ENCODE assay signal across 8 cellular contexts in genomic region chr16:50274771-50275415, GRCh38. TPM values are rescaled to one million over a fixed set of nuclear protein-coding genes. Genes with fewer than 3 reads are reported as not detected.
A peak's percentile ranks its signal among the peaks of the same experiment; 100 is the strongest.
DNase-seq lines count a peak whose midpoint lies in the region; ATAC-seq and TF ChIP-seq lines count a peak whose summit lies in the region.

No MANE protein-coding gene starts in this region.

- H3K27me3 Mint-ChIP-seq in effector memory CD8-positive, alpha-beta T cell = no peaks in the 10 kb centered on the region
- peaks cover 3% of the 10 kb centered on the region for H3K27me3 Mint-ChIP-seq in endothelial cell (ENCODE audit: unreplicated experiment)

- H3K4me1 Mint-ChIP-seq in effector memory CD8-positive, alpha-beta T cell (ENCODE audit: low read depth in 2 of 2) = peaks cover 87 to 89% of the 10 kb centered on the region in 2 donors
- peaks cover 93% of the 10 kb centered on the region for H3K4me1 Mint-ChIP-seq in stimulated activated effector memory CD8-positive, alpha-beta T cell treated with anti-CD3 and anti-CD28 coated beads, Interleukin-12 subunit alpha, Interleukin-12 subunit beta, amount 100 ng/mL, for 72 hours
- no peaks in the 10 kb centered on the region for H3K4me1 Mint-ChIP-seq in endothelial cell (ENCODE audit: unreplicated experiment)

- peak overlapping the region; percentile 94 for H3K9ac ChIP-seq in Karpas-422 (ENCODE audit: low read length)

- H3K27ac Mint-ChIP-seq in effector memory CD8-positive, alpha-beta T cell = peak overlapping the region; percentile 95 to 98
- H3K27ac Mint-ChIP-seq in stimulated activated effector memory CD8-positive, alpha-beta T cell treated with anti-CD3 and anti-CD28 coated beads, Interleukin-12 subunit alpha, Interleukin-12 subunit beta, amount 100 ng/mL, for 72 hours = peak overlapping the region; percentile 100
- H3K27ac Mint-ChIP-seq in endothelial cell (ENCODE audit: unreplicated experiment) = no peak overlapping the region

- peaks cover 48% of the 10 kb centered on the region for H3K79me2 ChIP-seq in Karpas-422 (ENCODE audit: low read length)

- peak overlapping the region; percentile 73 for H3K4me3 ChIP-seq in Karpas-422 (ENCODE audit: low read length)

- H3K27me3 ChIP-seq in Karpas-422 (ENCODE audit: low read length) = no peaks in the 10 kb centered on the region

- peaks cover 3% of the 10 kb centered on the region; the same call in 1 of the 2 replicates for H4K20me1 ChIP-seq in Karpas-422 (ENCODE audit: insufficient read depth, low read depth, low read length)

- peaks cover 9% of the 10 kb centered on the region; the same call in 1 of the 2 replicates for H3K36me3 ChIP-seq in Karpas-422 (ENCODE audit: insufficient read depth, low read length)

- H3K4me3 Mint-ChIP-seq in effector memory CD8-positive, alpha-beta T cell = peak overlapping the region; percentile 90 to 96
- peak overlapping the region; percentile 97 for H3K4me3 Mint-ChIP-seq in stimulated activated effector memory CD8-positive, alpha-beta T cell treated with anti-CD3 and anti-CD28 coated beads, Interleukin-12 subunit alpha, Interleukin-12 subunit beta, amount 100 ng/mL, for 72 hours
- H3K4me3 Mint-ChIP-seq in endothelial cell (ENCODE audit: unreplicated experiment) = no peak overlapping the region

- H3K9me2 ChIP-seq in Karpas-422 (replicated peaks; ENCODE audit: insufficient read depth, low read length) = no peaks in the 10 kb centered on the region

- H2AFZ ChIP-seq in Karpas-422 (ENCODE audit: low read length) = no peak overlapping the region

- H3K27ac ChIP-seq in Karpas-422 (ENCODE audit: low read length) = peak overlapping the region; percentile 83

- peak overlapping the region; percentile 89 for H3K4me2 ChIP-seq in Karpas-422 (ENCODE audit: low read depth, low read length, poor library complexity, severe bottlenecking)

- no peak for DNase-seq in Karpas-422
- DNase-seq in effector memory CD8-positive, alpha-beta T cell = no peak
- no peak for DNase-seq in stimulated activated effector memory CD8-positive, alpha-beta T cell treated with anti-CD3 and anti-CD28 coated beads, Interleukin-12 subunit alpha, Interleukin-12 subunit beta, amount 100 ng/mL, for 72 hours (ENCODE audit: low spot score in 2 of 2)
- no peak for DNase-seq in iPS-NIHi11 (ENCODE audit: low spot score)
- no peak for DNase-seq in EL
- no peak for DNase-seq in hypothalamus (lab: John Stamatoyannopoulos, UW)
- DNase-seq in endothelial cell (ENCODE audit: low spot score) = no peak

- H3K36me3 Mint-ChIP-seq in effector memory CD8-positive, alpha-beta T cell (ENCODE audit: insufficient read depth) = peaks cover 25% of the 10 kb centered on the region
- H3K36me3 Mint-ChIP-seq in stimulated activated effector memory CD8-positive, alpha-beta T cell treated with anti-CD3 and anti-CD28 coated beads, Interleukin-12 subunit alpha, Interleukin-12 subunit beta, amount 100 ng/mL, for 72 hours = peaks cover 52% of the 10 kb centered on the region
- no peaks in the 10 kb centered on the region for H3K36me3 Mint-ChIP-seq in endothelial cell (ENCODE audit: low read depth, unreplicated experiment)

- no peak for TF ChIP-seq CTCF in endothelial cell (IDR thresholded peaks at IDR 0.05; ENCODE audit: unreplicated experiment)

- no peaks in the 10 kb centered on the region for H3K9me3 Mint-ChIP-seq in effector memory CD8-positive, alpha-beta T cell
- H3K9me3 Mint-ChIP-seq in stimulated activated effector memory CD8-positive, alpha-beta T cell treated with anti-CD3 and anti-CD28 coated beads, Interleukin-12 subunit alpha, Interleukin-12 subunit beta, amount 100 ng/mL, for 72 hours = peaks cover 5% of the 10 kb centered on the region
- no peaks in the 10 kb centered on the region for H3K9me3 Mint-ChIP-seq in endothelial cell (ENCODE audit: unreplicated experiment)

- peaks cover 46% of the 10 kb centered on the region for H3K4me1 ChIP-seq in Karpas-422 (ENCODE audit: low read length)

- H3K9me3 ChIP-seq in Karpas-422 (ENCODE audit: low read length) = no peaks in the 10 kb centered on the region

- peak; percentile 25 for ATAC-seq in GM19023 (IDR thresholded peaks at IDR 0.05; ENCODE audit: unreplicated experiment)
- no peak for ATAC-seq in effector memory CD8-positive, alpha-beta T cell (replicated peaks)
- no peak for ATAC-seq in stimulated activated effector memory CD8-positive, alpha-beta T cell treated with anti-CD3 and anti-CD28 coated beads, Interleukin-12 subunit alpha, Interleukin-12 subunit beta, amount 100 ng/mL, for 72 hours

RNA-seq across cellular contexts. Expression of gene ADCY7, which starts 8.5 kb away (rescaled TPM):
- 27.5 and 45.5 TPM in 2 replicates for total RNA-seq in Karpas-422 (2014; rRNA removed; shearing (Covaris generic); ENCODE audit: low replicate concordance)
- 3.2 TPM for total RNA-seq in endothelial cell (ENCODE audit: unreplicated experiment)
